In the genomic region with DNA sequence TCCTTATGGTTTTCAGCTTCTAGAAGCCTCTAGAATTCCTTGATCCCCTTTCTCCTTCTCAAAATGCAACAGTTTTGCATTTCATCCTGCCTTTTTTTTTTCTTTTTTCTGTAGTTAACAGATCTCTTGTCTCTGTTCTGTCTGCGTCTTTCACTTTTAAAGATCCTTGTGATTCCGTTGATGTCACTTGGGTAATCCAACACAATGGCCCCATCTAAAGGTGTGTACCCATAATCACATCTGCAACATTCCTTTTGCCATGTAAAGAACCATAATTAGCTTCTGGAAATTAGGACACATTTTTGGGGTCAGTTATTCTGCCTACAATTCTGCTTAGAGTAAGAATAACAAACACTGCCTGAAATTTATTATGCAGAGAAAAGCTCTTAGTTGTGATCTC, we compare ENCODE assay signal across 16 cellular contexts.
DNase-seq lines count a peak whose midpoint lies in the region; ATAC-seq, FAIRE-seq and TF ChIP-seq lines count a peak whose summit lies in the region.
"Had no signal": no experiment of that assay in that cellular context is flagged by ENCODE, and none has a peak within 500 bp of the region (broad histone marks: within the 10 kb centered on the region; RNA-seq: fewer than 3 reads in every experiment).

No MANE protein-coding gene starts in this region.

- H3K4me3 ChIP-seq in cardiac muscle cell = no peak overlapping the region
- H3K4me3 ChIP-seq in H1 (ENCODE audit: extremely low read depth in 1 of 4, insufficient read depth in 2 of 4, low read depth in 3 of 4, low read length in 4 of 4) = no peak overlapping the region
- H3K4me3 ChIP-seq: BLaER1 had no signal

- H4K20me1 ChIP-seq in H1 (replicated peaks in 1 of 2; ENCODE audit: control insufficient read depth in 1 of 2, insufficient read depth in 2 of 2, low read length in 2 of 2) = no peaks in the 10 kb centered on the region
- H4K20me1 ChIP-seq: BLaER1 had no signal

- no peak for TF ChIP-seq POLR2A in H1 (IDR thresholded peaks at IDR 0.05; ENCODE audit: control extremely low read depth in 1 of 2, low read depth in 2 of 2, low read length in 2 of 2)

- no peak for ATAC-seq in Right ventricle myocardium inferior

- TF ChIP-seq CTCF in cardiac muscle cell (IDR thresholded peaks at IDR 0.05; ENCODE audit: low read depth, low read length) (no peak), H1 (IDR thresholded peaks at IDR 0.05; ENCODE audit: control extremely low read depth in 1 of 3, insufficient read depth in 1 of 3, low read depth in 1 of 3, low read length in 3 of 3) (peak in 2 of 3 experiments; percentile 5 to 36; a peak in 2 of 4 replicates), CD14-positive monocyte (IDR thresholded peaks at IDR 0.05) (no peak)

- no peak overlapping the region for H4K91ac ChIP-seq in H1 (replicated peaks; ENCODE audit: insufficient read length, low read length)

- FAIRE-seq in H1 (lab: Jason Lieb, UNC) = no peak
- FAIRE-seq in RCC 7860 (lab: Jason Lieb, UNC) = no peak
- FAIRE-seq: GM12892 had no signal

- no peak overlapping the region for H2AK5ac ChIP-seq in H1 (ENCODE audit: low read depth, low read length)

- H3K4me1 ChIP-seq in cardiac muscle cell (ENCODE audit: low read depth) = peaks cover 35% of the 10 kb centered on the region
- no peaks in the 10 kb centered on the region for H3K4me1 ChIP-seq in H1 (replicated peaks in 1 of 4; ENCODE audit: control insufficient read depth in 3 of 4, insufficient read depth in 4 of 4, low read length in 3 of 4)
- H3K4me1 ChIP-seq: BLaER1 had no signal

- no peak overlapping the region for H2BK12ac ChIP-seq in H1 (ENCODE audit: low read depth, low read length)

- DNase-seq in cardiac muscle cell (ENCODE audit: low read depth in 1 of 2, low spot score in 1 of 2) (no peak), Right ventricle myocardium inferior (ENCODE audit: missing footprints) (no peak), OCI-M1 (lab: John Stamatoyannopoulos, UW) (peak; percentile 12), H1 (ENCODE audit: low read depth in 1 of 2, low spot score in 2 of 2) (no peak), RCC 7860 (ENCODE audit: low spot score) (no peak), CD14-positive monocyte (ENCODE audit: low spot score) (no peak)
- no peak for DNase-seq in effector CD4-positive, alpha-beta T cell
- DNase-seq: 8988T; AML-193; Calu3; CD4-positive, CD25-positive, alpha-beta regulatory T cell; DND-41; GDM1; H7 had no signal

- H3K27ac ChIP-seq in cardiac muscle cell (peak overlapping the region; percentile 96), H1 (ENCODE audit: low read depth, low read length) (no peak overlapping the region)
- H3K27ac ChIP-seq: BLaER1 had no signal

- no peak overlapping the region for H3K4me3 Mint-ChIP-seq in CD14-positive monocyte
- H3K4me3 Mint-ChIP-seq: CD4-positive, CD25-positive, alpha-beta regulatory T cell had no signal

- peaks cover 0 to 1% (median 0%) of the 10 kb centered on the region in 3 donors for H3K27me3 Mint-ChIP-seq in CD14-positive monocyte (ENCODE audit: low read depth in 3 of 3)
- H3K27me3 Mint-ChIP-seq: CD4-positive, CD25-positive, alpha-beta regulatory T cell had no signal

- H3K9ac ChIP-seq in H1 (replicated peaks in 1 of 4; ENCODE audit: extremely low read depth in 1 of 4, low read depth in 3 of 4, low read length in 3 of 4) = no peak overlapping the region
- H3K9ac ChIP-seq: BLaER1 had no signal

- no peaks in the 10 kb centered on the region for H3K4me1 Mint-ChIP-seq in CD14-positive monocyte
- H3K4me1 Mint-ChIP-seq: CD4-positive, CD25-positive, alpha-beta regulatory T cell had no signal

- H3K56ac ChIP-seq in H1 (replicated peaks; ENCODE audit: insufficient read length, low read depth, low read length) = no peak overlapping the region

- CTCF ChIA-PET in H1 (lab: Charles Lee; ENCODE audit: partially characterized antibody) = interaction anchor here (0.6 to 1.4 kb wide), 4 partner anchors 15 to 1523 kb away, joined by 3 read pairs; no protein-coding TSS in a partner anchor

- no peak overlapping the region for H2AFZ ChIP-seq in H1 (ENCODE audit: low read length)

- H3K36me3 ChIP-seq in cardiac muscle cell (no peaks in the 10 kb centered on the region), H1 (ENCODE audit: control insufficient read depth in 2 of 4, insufficient read depth in 4 of 4, low read length in 3 of 4) (no peaks in the 10 kb centered on the region)
- H3K36me3 ChIP-seq: BLaER1 had no signal

- no peak overlapping the region for H3K23ac ChIP-seq in H1 (ENCODE audit: insufficient read length)

- no peak overlapping the region for H3K4me2 ChIP-seq in H1 (ENCODE audit: insufficient read depth in 1 of 2, low read depth in 2 of 2, low read length in 2 of 2)
- H3K4me2 ChIP-seq: BLaER1 had no signal

- TF ChIP-seq EP300 in H1 (IDR thresholded peaks at IDR 0.05; ENCODE audit: borderline replicate concordance in 1 of 2, low read depth in 2 of 2, low read length in 2 of 2) = no peak

- H3K9me3 ChIP-seq in cardiac muscle cell (ENCODE audit: low read depth) = no peaks in the 10 kb centered on the region
- H3K9me3 ChIP-seq in H1 (ENCODE audit: insufficient read depth in 2 of 2, low read depth in 1 of 2, low read length in 1 of 2) = no peaks in the 10 kb centered on the region
- H3K9me3 ChIP-seq: BLaER1 had no signal

- H3K4ac ChIP-seq in H1 (replicated peaks; ENCODE audit: insufficient read length, low read depth, low read length) = no peak overlapping the region

- 73% methylated on average over 2 of the region's 2 CpGs; no CpG with 5 or more reads in 1 of the 2 experiments for WGBS in H1 (ENCODE audit: extremely low coverage in 1 of 2, insufficient coverage in 1 of 2, insufficient read length in 1 of 2, insufficient replicate concordance in 2 of 2, low coverage in 1 of 2, low lambda C conversion rate in 2 of 2, missing lambda C conversion rate in 1 of 2), 2 experiments

- no peak overlapping the region for H3K14ac ChIP-seq in H1 (ENCODE audit: insufficient read length)

- H4K5ac ChIP-seq in H1 (ENCODE audit: insufficient read length, low read depth, low read length) = no peak overlapping the region

- H4K8ac ChIP-seq in H1 (ENCODE audit: extremely low read depth, insufficient read depth, low read length) = no peak overlapping the region

- H3K18ac ChIP-seq in H1 (ENCODE audit: extremely low read depth, low read length) = no peak overlapping the region

- no peak overlapping the region for H2BK15ac ChIP-seq in H1 (ENCODE audit: low read length)

- H2BK120ac ChIP-seq in H1 (replicated peaks; ENCODE audit: low read depth, low read length) = no peak overlapping the region

- no peaks in the 10 kb centered on the region for H3K36me3 Mint-ChIP-seq in CD14-positive monocyte
- H3K36me3 Mint-ChIP-seq: CD4-positive, CD25-positive, alpha-beta regulatory T cell had no signal

- no peaks in the 10 kb centered on the region for H3K79me2 ChIP-seq in H1 (ENCODE audit: control insufficient read depth in 1 of 2, insufficient read depth in 2 of 2, low read length in 2 of 2)

- TF ChIP-seq RAD21 in H1 (IDR thresholded peaks at IDR 0.05 in 1 of 2, conservative IDR thresholded peaks at IDR 0.05 in 1 of 2; ENCODE audit: low read depth in 2 of 2, low read length in 2 of 2) = peak; percentile 61 to 70

- H3K79me1 ChIP-seq in H1 (ENCODE audit: low read depth, low read length) = no peaks in the 10 kb centered on the region

- H3K27ac Mint-ChIP-seq in CD14-positive monocyte = no peak overlapping the region
- H3K27ac Mint-ChIP-seq: CD4-positive, CD25-positive, alpha-beta regulatory T cell had no signal

- POLR2A ChIA-PET in H1 (lab: Charles Lee; ENCODE audit: partially characterized antibody) = no interaction called here

- intact Hi-C loops in Right ventricle myocardium inferior (cut with DNase I) = no loop called here
- intact Hi-C loops in CD14-positive monocyte (cut with micrococcal nuclease) = no loop called here

- peaks cover 0 to 4% (median 0%) of the 10 kb centered on the region in 7 donors for H3K9me3 Mint-ChIP-seq in CD14-positive monocyte

- no peaks in the 10 kb centered on the region for H3K23me2 ChIP-seq in H1 (ENCODE audit: low read depth, low read length)

- no peak overlapping the region for H2BK20ac ChIP-seq in H1 (ENCODE audit: low read length)

- H3K27me3 ChIP-seq in cardiac muscle cell = no peaks in the 10 kb centered on the region
- no peaks in the 10 kb centered on the region for H3K27me3 ChIP-seq in H1 (replicated peaks in 1 of 4; ENCODE audit: control insufficient read depth in 3 of 4, extremely low read depth in 1 of 4, insufficient read depth in 3 of 4, low read length in 3 of 4)
- H3K27me3 ChIP-seq: BLaER1 had no signal

- no peak overlapping the region for H2BK5ac ChIP-seq in H1 (ENCODE audit: low read depth, low read length)

TF ChIP-seq in H1, 55 proteins besides CTCF, POLR2A, EP300 and RAD21 (continues in another document):
- no peak for TF ChIP-seq SIN3A (conservative IDR thresholded peaks at IDR 0.05 in 1 of 2, IDR thresholded peaks at IDR 0.05 in 1 of 2; ENCODE audit: low read depth in 1 of 2, low read length in 2 of 2)
- TF ChIP-seq PHF8 (conservative IDR thresholded peaks at IDR 0.05; ENCODE audit: low read depth, low read length) = no peak
- no peak for TF ChIP-seq GABPA (IDR thresholded peaks at IDR 0.05; ENCODE audit: borderline replicate concordance, insufficient read depth, low read length)
- no peak for TF ChIP-seq KDM5A (IDR thresholded peaks at IDR 0.05; ENCODE audit: low read length)
- TF ChIP-seq, protein P1, sequence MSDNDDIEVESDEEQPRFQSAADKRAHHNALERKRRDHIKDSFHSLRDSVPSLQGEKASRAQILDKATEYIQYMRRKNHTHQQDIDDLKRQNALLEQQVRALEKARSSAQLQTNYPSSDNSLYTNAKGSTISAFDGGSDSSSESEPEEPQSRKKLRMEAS (IDR thresholded peaks at IDR 0.05) = no peak
- no peak for TF ChIP-seq JUN (IDR thresholded peaks at IDR 0.05; ENCODE audit: low read depth, low read length)
- no peak for TF ChIP-seq POLR2AphosphoS5 (IDR thresholded peaks at IDR 0.05; ENCODE audit: low read depth, low read length)
- TF ChIP-seq ASH2L (IDR thresholded peaks at IDR 0.05; ENCODE audit: low read length) = no peak
- TF ChIP-seq TBP (IDR thresholded peaks at IDR 0.05; ENCODE audit: low read depth, low read length) = no peak
- TF ChIP-seq CBX8 (IDR thresholded peaks at IDR 0.05; ENCODE audit: borderline replicate concordance, low read depth, low read length) = no peak
- TF ChIP-seq TAF1 (IDR thresholded peaks at IDR 0.05; ENCODE audit: low read depth, low read length) = no peak
- TF ChIP-seq SUZ12 (IDR thresholded peaks at IDR 0.05; ENCODE audit: low read length) = no peak
- TF ChIP-seq BACH1 (IDR thresholded peaks at IDR 0.05; ENCODE audit: low read length) = no peak
- TF ChIP-seq, protein P2, sequence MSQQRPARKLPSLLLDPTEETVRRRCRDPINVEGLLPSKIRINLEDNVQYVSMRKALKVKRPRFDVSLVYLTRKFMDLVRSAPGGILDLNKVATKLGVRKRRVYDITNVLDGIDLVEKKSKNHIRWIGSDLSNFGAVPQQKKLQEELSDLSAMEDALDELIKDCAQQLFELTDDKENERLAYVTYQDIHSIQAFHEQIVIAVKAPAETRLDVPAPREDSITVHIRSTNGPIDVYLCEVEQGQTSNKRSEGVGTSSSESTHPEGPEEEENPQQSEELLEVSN (IDR thresholded peaks at IDR 0.05) = no peak
- TF ChIP-seq SP1 (IDR thresholded peaks at IDR 0.05; ENCODE audit: low read depth, low read length) = no peak
- no peak for TF ChIP-seq EZH2 (IDR thresholded peaks at IDR 0.05; ENCODE audit: low read depth, low read length, severe bottlenecking)

Comparison
In these comparisons a context has a peak if more than half of its experiments do, and no peak if none do; other contexts are left out.
1. CTCF ChIP-seq: peak in H1 (2 of 3); none in cardiac muscle cell (single experiment) and CD14-positive monocyte (single experiment).